In genomic region chrX:153763989-153764755, GRCh38 we compare ENCODE assay signal across 8 cellular contexts. TPM values are rescaled to one million over a fixed set of nuclear protein-coding genes. Genes with fewer than 3 reads are reported as not detected.
DNase-seq lines count a peak whose midpoint lies in the region; ATAC-seq and TF ChIP-seq lines count a peak whose summit lies in the region.

Gene PLXNB3 (plus strand): TSS chrX:153764249. CDS start chrX:153765536, 1,287 bp downstream.

- no peaks in the 10 kb centered on the region for H3K27me3 ChIP-seq in Caco-2 (replicated peaks; ENCODE audit: control insufficient read depth, insufficient read depth, low read length)
- no peaks in the 10 kb centered on the region for H3K27me3 ChIP-seq in HAP-1 (ENCODE audit: low read depth)

- H3K27me3 Mint-ChIP-seq in Caco-2 (ENCODE audit: insufficient read depth, unreplicated experiment), result no peaks in the 10 kb centered on the region
- H3K27me3 Mint-ChIP-seq in activated CD4-positive, alpha-beta T cell treated with anti-CD3 and anti-CD28 coated beads, Interleukin-2, amount 10 ng/mL, durations not matched to agents 24 days and 14 days, result no peaks in the 10 kb centered on the region
- no peaks in the 10 kb centered on the region for H3K27me3 Mint-ChIP-seq in chondrocyte (ENCODE audit: low read depth)

- no peak within 1 kb of the TSS for H3K4me3 ChIP-seq in Caco-2 (ENCODE audit: low read depth, low read length)
- H3K4me3 ChIP-seq in HAP-1, result no peak within 1 kb of the TSS

- no TSS peak for BruUV-seq in Caco-2 (replicated peaks; lab: Mats Ljungman, UMichigan)

- no peaks in the 10 kb centered on the region for H3K9me3 ChIP-seq in Caco-2
- H3K9me3 ChIP-seq in HAP-1, result no peaks in the 10 kb centered on the region

- H3K4me1 ChIP-seq in Caco-2, result no peaks in the 10 kb centered on the region
- H3K4me1 ChIP-seq in HAP-1, result peaks cover 2% of the 10 kb centered on the region; the same call in 1 of the 2 replicates

- peak; percentile 66 to 75 for DNase-seq in Caco-2
- peak; percentile 52 to 91 for DNase-seq in HAP-1 (ENCODE audit: low spot score in 2 of 2)
- DNase-seq in NCI-H2227 treated with DMSO at 0.1 percent for 48 hours (lab: John Stamatoyannopoulos, UW), result peak; percentile 42
- peak; percentile 92 for DNase-seq in activated CD4-positive, alpha-beta T cell treated with anti-CD3 and anti-CD28 coated beads, Interleukin-2, amount 10 ng/mL, durations not matched to agents 24 days and 14 days
- DNase-seq in chondrocyte (ENCODE audit: low spot score), result peak; percentile 96
- DNase-seq in left lobe of liver (ENCODE audit: low spot score), result peak; percentile 72
- DNase-seq in stimulated activated CD4-positive, alpha-beta T cell treated with anti-CD3 and anti-CD28 coated beads, Interleukin-2, amount 100 ng/mL, for 48 hours, result peak; percentile 65 to 83

- CTCF ChIA-PET in Caco-2 (lab: Charles Lee), result no interaction called here

- H3K27ac Mint-ChIP-seq in Caco-2 (ENCODE audit: unreplicated experiment), result no peak within 1 kb of the TSS
- no peak within 1 kb of the TSS for H3K27ac Mint-ChIP-seq in activated CD4-positive, alpha-beta T cell treated with anti-CD3 and anti-CD28 coated beads, Interleukin-2, amount 10 ng/mL, durations not matched to agents 24 days and 14 days
- H3K27ac Mint-ChIP-seq in chondrocyte (ENCODE audit: unreplicated experiment), result peak within 1 kb of the TSS; percentile 61

- H3K4me3 Mint-ChIP-seq in Caco-2 (ENCODE audit: unreplicated experiment) (no peak within 1 kb of the TSS), chondrocyte (ENCODE audit: unreplicated experiment) (peak within 1 kb of the TSS; percentile 74)
- H3K4me3 Mint-ChIP-seq in activated CD4-positive, alpha-beta T cell treated with anti-CD3 and anti-CD28 coated beads, Interleukin-2, amount 10 ng/mL, durations not matched to agents 24 days and 14 days, result no peak within 1 kb of the TSS

- intact Hi-C loops in Caco-2 (cut with micrococcal nuclease; ENCODE audit: unreplicated experiment), result loop anchor here (1.0 kb wide), 2 partner anchors 160 to 183 kb away; no protein-coding TSS in a partner anchor
- intact Hi-C loops in activated CD4-positive, alpha-beta T cell treated with anti-CD3 and anti-CD28 coated beads, Interleukin-2, amount 10 ng/mL, durations not matched to agents 24 days and 14 days (cut with micrococcal nuclease), result loop anchor here (1.0 kb wide), 2 partner anchors 160 to 189 kb away; no protein-coding TSS in a partner anchor

- no peaks in the 10 kb centered on the region for H3K4me1 Mint-ChIP-seq in Caco-2 (ENCODE audit: low read depth, unreplicated experiment)
- peaks cover 6% of the 10 kb centered on the region for H3K4me1 Mint-ChIP-seq in activated CD4-positive, alpha-beta T cell treated with anti-CD3 and anti-CD28 coated beads, Interleukin-2, amount 10 ng/mL, durations not matched to agents 24 days and 14 days
- H3K4me1 Mint-ChIP-seq in chondrocyte (ENCODE audit: low read depth), result peaks cover 11% of the 10 kb centered on the region

- TF ChIP-seq CTCF in Caco-2 (IDR thresholded peaks at IDR 0.05; ENCODE audit: insufficient read depth in 1 of 2, low read depth in 1 of 2, low read length in 1 of 2, severe bottlenecking in 1 of 2, unreplicated experiment in 1 of 2), result peak; percentile 58 to 75
- peak; percentile 87 for TF ChIP-seq CTCF in chondrocyte (IDR thresholded peaks at IDR 0.05)

- in situ Hi-C loops in HAP-1 (cut with MboI; ENCODE audit: low sequenced_read_pairs), result no loop called here

- H3K9me3 Mint-ChIP-seq in Caco-2 (ENCODE audit: unreplicated experiment), result no peaks in the 10 kb centered on the region
- no peaks in the 10 kb centered on the region for H3K9me3 Mint-ChIP-seq in activated CD4-positive, alpha-beta T cell treated with anti-CD3 and anti-CD28 coated beads, Interleukin-2, amount 10 ng/mL, durations not matched to agents 24 days and 14 days
- H3K9me3 Mint-ChIP-seq in chondrocyte (ENCODE audit: low read depth), result no peaks in the 10 kb centered on the region

- POLR2A ChIA-PET in Caco-2 (lab: Charles Lee), result no interaction called here

- H3K36me3 ChIP-seq in Caco-2 (ENCODE audit: control insufficient read depth, insufficient read depth, low read length) (no peaks in the 10 kb centered on the region), HAP-1 (replicated peaks) (no peaks in the 10 kb centered on the region)

- ATAC-seq in left lobe of liver (peak; percentile 96), GM21619 (IDR thresholded peaks at IDR 0.05; ENCODE audit: unreplicated experiment) (no peak)

- H3K36me3 Mint-ChIP-seq in Caco-2 (ENCODE audit: insufficient read depth, unreplicated experiment) (peaks cover 4% of the 10 kb centered on the region), chondrocyte (ENCODE audit: low read depth) (no peaks in the 10 kb centered on the region)
- no peaks in the 10 kb centered on the region for H3K36me3 Mint-ChIP-seq in activated CD4-positive, alpha-beta T cell treated with anti-CD3 and anti-CD28 coated beads, Interleukin-2, amount 10 ng/mL, durations not matched to agents 24 days and 14 days (ENCODE audit: low read depth)

RNA-seq across cellular contexts. Expression of gene PLXNB3, which starts in this region (rescaled TPM):
- total RNA-seq in Caco-2 (2022) (0.16 TPM in 1 of 2 replicates, not detected in the other), chondrocyte (8.5 to 36.3 TPM (median 34.8 TPM) in 3 replicates), left lobe of liver (1.4 TPM)
- 0.43 and 0.49 TPM in 2 replicates for total RNA-seq in activated CD4-positive, alpha-beta T cell treated with anti-CD3 and anti-CD28 coated beads, Interleukin-2, amount 10 ng/mL, durations not matched to agents 24 days and 14 days

Comparison
In these comparisons a context has a peak if more than half of its experiments do, and no peak if none do; other contexts are left out.
1. Peak in DNase-seq in Caco-2; RNA of the gene not detected or under 1 TPM.
2. Peak in DNase-seq in activated CD4-positive, alpha-beta T cell treated with anti-CD3 and anti-CD28 coated beads, Interleukin-2, amount 10 ng/mL, durations not matched to agents 24 days and 14 days; RNA of the gene not detected or under 1 TPM.
3. DNase-seq: peak in every context shown above with its lines; median percentile 96 in chondrocyte; 92 in activated CD4-positive, alpha-beta T cell treated with anti-CD3 and anti-CD28 coated beads, Interleukin-2, amount 10 ng/mL, durations not matched to agents 24 days and 14 days; 74 in stimulated activated CD4-positive, alpha-beta T cell treated with anti-CD3 and anti-CD28 coated beads, Interleukin-2, amount 100 ng/mL, for 48 hours; 72 in left lobe of liver; 72 in HAP-1; 70 in Caco-2; 42 in NCI-H2227 treated with DMSO at 0.1 percent for 48 hours.